8 cellular contexts compared by ENCODE assay signal in the genomic region with DNA sequence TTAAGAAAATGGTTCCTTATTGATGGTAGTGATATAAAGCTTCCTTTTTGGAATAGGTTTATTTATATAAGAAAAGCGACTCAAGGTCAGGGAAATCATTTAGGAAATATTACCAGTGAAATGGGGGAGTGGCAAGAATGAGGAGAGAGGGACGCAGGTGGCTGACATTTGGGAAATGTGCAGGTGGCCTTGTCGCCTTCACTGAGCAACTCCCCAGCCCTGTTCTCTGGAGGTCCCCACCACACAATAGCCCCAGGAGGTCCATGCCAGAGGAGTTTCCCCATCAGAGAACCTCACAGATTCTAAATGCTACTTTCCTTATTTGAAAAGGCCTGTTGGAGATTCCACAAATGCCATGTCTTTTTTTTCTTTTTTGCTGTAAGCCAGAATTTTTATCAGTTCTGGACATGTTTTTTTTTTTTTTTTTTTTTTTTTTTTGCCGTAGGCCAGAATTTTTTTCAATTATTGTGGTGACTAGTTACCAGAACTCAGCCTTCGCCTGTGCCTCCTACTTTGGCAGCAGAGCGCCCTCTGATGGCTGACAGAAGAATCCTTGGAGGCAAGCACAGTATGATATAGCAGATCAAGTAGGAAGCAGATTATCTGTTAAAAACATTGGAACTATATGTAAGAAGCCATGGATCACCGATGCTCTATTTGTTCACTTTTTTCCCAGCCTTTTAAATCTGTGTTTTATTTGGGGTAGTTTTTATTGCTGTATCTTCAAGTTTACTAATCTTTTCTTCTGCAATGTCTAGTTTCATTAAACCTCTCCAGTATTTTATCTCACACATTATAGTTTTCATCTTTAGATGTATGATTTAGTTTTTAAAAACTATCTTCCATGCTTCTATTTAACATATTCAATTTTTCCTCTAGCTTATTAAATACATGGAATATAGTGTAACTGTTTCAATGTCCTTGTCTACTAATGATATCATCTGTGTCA. TPM values are rescaled to one million over a fixed set of nuclear protein-coding genes. Genes with fewer than 3 reads are reported as not detected.
DNase-seq lines count a peak whose midpoint lies in the region; ATAC-seq and TF ChIP-seq lines count a peak whose summit lies in the region.

No MANE protein-coding gene starts in this region.

- no peaks in the 10 kb centered on the region for H3K4me1 ChIP-seq in CD4-positive, alpha-beta memory T cell (ENCODE audit: insufficient read depth, low read length)

- TF ChIP-seq CTCF in astrocyte of the cerebellum (IDR thresholded peaks at IDR 0.05; ENCODE audit: low read depth, low read length, missing control alignments): peak; percentile 79

- no peak overlapping the region for H3K27ac ChIP-seq in CD4-positive, alpha-beta memory T cell (ENCODE audit: low read depth, low read length)

- no peak overlapping the region for H3K4me3 Mint-ChIP-seq in CD4-positive, alpha-beta memory T cell
- no peak overlapping the region for H3K4me3 Mint-ChIP-seq in T-helper 2 cell treated with Interferon-gamma antibody and Interleukin-4, amounts not matched to agents 5 μg/mL and 100 μg/mL, for 36 hours

- H3K9me3 Mint-ChIP-seq in CD4-positive, alpha-beta memory T cell: peaks cover 0 to under 1% (median 0%) of the 10 kb centered on the region in 8 donors
- no peaks in the 10 kb centered on the region for H3K9me3 Mint-ChIP-seq in T-helper 2 cell treated with Interferon-gamma antibody and Interleukin-4, amounts not matched to agents 5 μg/mL and 100 μg/mL, for 36 hours

- H3K36me3 ChIP-seq in CD4-positive, alpha-beta memory T cell (ENCODE audit: insufficient read depth, low read length): no peaks in the 10 kb centered on the region

- no peaks in the 10 kb centered on the region for H3K36me3 Mint-ChIP-seq in CD4-positive, alpha-beta memory T cell
- H3K36me3 Mint-ChIP-seq in T-helper 2 cell treated with Interferon-gamma antibody and Interleukin-4, amounts not matched to agents 5 μg/mL and 100 μg/mL, for 36 hours (ENCODE audit: low read depth): no peaks in the 10 kb centered on the region

- peak; percentile 79 for ATAC-seq in GM21619 (IDR thresholded peaks at IDR 0.05; ENCODE audit: unreplicated experiment)

- POLR2A ChIA-PET in CD4-positive, alpha-beta memory T cell (lab: Charles Lee; ENCODE audit: partially characterized antibody): no interaction called here

- in situ Hi-C loops in astrocyte of the cerebellum (cut with HindIII; ENCODE audit: low sequenced_read_pairs): no loop called here

- CTCF ChIA-PET in CD4-positive, alpha-beta memory T cell (lab: Charles Lee; ENCODE audit: partially characterized antibody): interaction anchor here (0.5 to 8.4 kb wide), 10 partner anchors 8 to 1282 kb away, joined by 3 to 67 read pairs (median 4); no protein-coding TSS in a partner anchor

- peak in 4 of 5 donors; percentile 30 to 51 (median 45) for DNase-seq in CD4-positive, alpha-beta memory T cell
- peak; percentile 21 to 78 (median 36) for DNase-seq in NCI-H1417 (lab: John Stamatoyannopoulos, UW)
- DNase-seq in T-helper 2 cell treated with Interferon-gamma antibody and Interleukin-4, amounts not matched to agents 5 μg/mL and 100 μg/mL, for 36 hours (ENCODE audit: low spot score): peak; percentile 42
- DNase-seq in astrocyte of the cerebellum (ENCODE audit: low read depth): peak; percentile 19
- peak in 30 of 51 donors; percentile 7 to 76 (median 40) for DNase-seq in hypothalamus (lab: John Stamatoyannopoulos, UW)
- DNase-seq in stimulated activated CD4-positive, alpha-beta T cell treated with anti-CD3 and anti-CD28 coated beads, Interleukin-1b, Interleukin-23, amount 100 ng/mL, for 1 hour (ENCODE audit: low read depth in 2 of 2): peak; percentile 5 to 17
- DNase-seq in T1000 (lab: John Stamatoyannopoulos, UW): no peak

- H3K27me3 Mint-ChIP-seq in CD4-positive, alpha-beta memory T cell: peaks cover 2 to 23% of the 10 kb centered on the region in 2 donors
- peaks cover 18% of the 10 kb centered on the region for H3K27me3 Mint-ChIP-seq in T-helper 2 cell treated with Interferon-gamma antibody and Interleukin-4, amounts not matched to agents 5 μg/mL and 100 μg/mL, for 36 hours (ENCODE audit: low read depth)

- intact Hi-C loops in CD4-positive, alpha-beta memory T cell (cut with micrococcal nuclease): loop anchor here (1.0 kb wide), 2 partner anchors 111 to 647 kb away; partner anchors contain the start of gene TCTN3

- H3K4me1 Mint-ChIP-seq in CD4-positive, alpha-beta memory T cell: no peaks in the 10 kb centered on the region
- H3K4me1 Mint-ChIP-seq in T-helper 2 cell treated with Interferon-gamma antibody and Interleukin-4, amounts not matched to agents 5 μg/mL and 100 μg/mL, for 36 hours (ENCODE audit: low read depth): peaks cover 3% of the 10 kb centered on the region

- no peak overlapping the region for H3K4me3 ChIP-seq in CD4-positive, alpha-beta memory T cell (ENCODE audit: low read length in 2 of 2)
- H3K4me3 ChIP-seq in astrocyte of the cerebellum (ENCODE audit: low read depth, low read length): no peak overlapping the region

- H3K27ac Mint-ChIP-seq in CD4-positive, alpha-beta memory T cell: no peak overlapping the region
- H3K27ac Mint-ChIP-seq in T-helper 2 cell treated with Interferon-gamma antibody and Interleukin-4, amounts not matched to agents 5 μg/mL and 100 μg/mL, for 36 hours: no peak overlapping the region

- no peaks in the 10 kb centered on the region for H3K9me3 ChIP-seq in CD4-positive, alpha-beta memory T cell (ENCODE audit: control insufficient read depth in 1 of 2, low read length in 2 of 2)

- peaks cover 2% of the 10 kb centered on the region for H3K27me3 ChIP-seq in CD4-positive, alpha-beta memory T cell (ENCODE audit: insufficient read depth, low read length)

RNA-seq across cellular contexts. Expression of gene OPALIN, which starts 18.6 kb away (rescaled TPM):
- total RNA-seq in CD4-positive, alpha-beta memory T cell: not detected
- not detected for polyA plus RNA-seq in CD4-positive, alpha-beta memory T cell

RNA-seq across cellular contexts. Expression of gene DNTT, which starts 36.0 kb away (rescaled TPM):
- total RNA-seq in CD4-positive, alpha-beta memory T cell: not detected
- not detected for polyA plus RNA-seq in CD4-positive, alpha-beta memory T cell
